In genomic region chr21:33290441-33290840, GRCh38 we compare ENCODE assay signal across 1 cellular context.
TF ChIP-seq lines count a peak whose summit lies in the region.

No MANE protein-coding gene starts in this region.

TF ChIP-seq in IMR-90, 13 proteins besides CTCF, POLR2A, EP300 and RAD21:
- TF ChIP-seq SMC3 (IDR thresholded peaks at IDR 0.05; ENCODE audit: low read depth, low read length) (no peak), CHD1 (IDR thresholded peaks at IDR 0.05; ENCODE audit: low read depth, low read length) (no peak), RFX5 (IDR thresholded peaks at IDR 0.05; ENCODE audit: low read depth, low read length) (no peak), MAFK (IDR thresholded peaks at IDR 0.05; ENCODE audit: low read depth, low read length) (no peak), ELK1 (IDR thresholded peaks at IDR 0.05; ENCODE audit: borderline replicate concordance, low read depth, low read length) (no peak), USF2 (IDR thresholded peaks at IDR 0.05; ENCODE audit: low read depth, low read length) (no peak), FOS (IDR thresholded peaks at IDR 0.05; ENCODE audit: low read depth, low read length) (no peak)
TF ChIP-seq in IMR-90: peak in this region for 0.
